Comparison of ENCODE assay signal across 1 cellular context in genomic region chr13:51643882-51644281, GRCh38.
TF ChIP-seq lines count a peak whose summit lies in the region.

No MANE protein-coding gene starts in this region.

TF ChIP-seq in WTC11, 78 proteins besides CTCF, POLR2A, EP300 and RAD21 (continued from another document):
- TF ChIP-seq, protein P1, sequence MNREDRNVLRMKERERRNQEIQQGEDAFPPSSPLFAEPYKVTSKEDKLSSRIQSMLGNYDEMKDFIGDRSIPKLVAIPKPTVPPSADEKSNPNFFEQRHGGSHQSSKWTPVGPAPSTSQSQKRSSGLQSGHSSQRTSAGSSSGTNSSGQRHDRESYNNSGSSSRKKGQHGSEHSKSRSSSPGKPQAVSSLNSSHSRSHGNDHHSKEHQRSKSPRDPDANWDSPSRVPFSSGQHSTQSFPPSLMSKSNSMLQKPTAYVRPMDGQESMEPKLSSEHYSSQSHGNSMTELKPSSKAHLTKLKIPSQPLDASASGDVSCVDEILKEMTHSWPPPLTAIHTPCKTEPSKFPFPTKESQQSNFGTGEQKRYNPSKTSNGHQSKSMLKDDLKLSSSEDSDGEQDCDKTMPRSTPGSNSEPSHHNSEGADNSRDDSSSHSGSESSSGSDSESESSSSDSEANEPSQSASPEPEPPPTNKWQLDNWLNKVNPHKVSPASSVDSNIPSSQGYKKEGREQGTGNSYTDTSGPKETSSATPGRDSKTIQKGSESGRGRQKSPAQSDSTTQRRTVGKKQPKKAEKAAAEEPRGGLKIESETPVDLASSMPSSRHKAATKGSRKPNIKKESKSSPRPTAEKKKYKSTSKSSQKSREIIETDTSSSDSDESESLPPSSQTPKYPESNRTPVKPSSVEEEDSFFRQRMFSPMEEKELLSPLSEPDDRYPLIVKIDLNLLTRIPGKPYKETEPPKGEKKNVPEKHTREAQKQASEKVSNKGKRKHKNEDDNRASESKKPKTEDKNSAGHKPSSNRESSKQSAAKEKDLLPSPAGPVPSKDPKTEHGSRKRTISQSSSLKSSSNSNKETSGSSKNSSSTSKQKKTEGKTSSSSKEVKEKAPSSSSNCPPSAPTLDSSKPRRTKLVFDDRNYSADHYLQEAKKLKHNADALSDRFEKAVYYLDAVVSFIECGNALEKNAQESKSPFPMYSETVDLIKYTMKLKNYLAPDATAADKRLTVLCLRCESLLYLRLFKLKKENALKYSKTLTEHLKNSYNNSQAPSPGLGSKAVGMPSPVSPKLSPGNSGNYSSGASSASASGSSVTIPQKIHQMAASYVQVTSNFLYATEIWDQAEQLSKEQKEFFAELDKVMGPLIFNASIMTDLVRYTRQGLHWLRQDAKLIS (CRISPR knock-in tag; IDR thresholded peaks at IDR 0.05; ENCODE audit: borderline replicate concordance), result no peak
- TF ChIP-seq JUN (CRISPR knock-in tag; IDR thresholded peaks at IDR 0.05), result no peak
- no peak for TF ChIP-seq TEAD4 (CRISPR knock-in tag; IDR thresholded peaks at IDR 0.05)
- TF ChIP-seq CBFB (CRISPR knock-in tag; IDR thresholded peaks at IDR 0.05; ENCODE audit: low read depth), result no peak
- no peak for TF ChIP-seq IRF1 (CRISPR knock-in tag; IDR thresholded peaks at IDR 0.05)
- no peak for TF ChIP-seq CREB1 (CRISPR knock-in tag; IDR thresholded peaks at IDR 0.05)
- TF ChIP-seq, protein P2, sequence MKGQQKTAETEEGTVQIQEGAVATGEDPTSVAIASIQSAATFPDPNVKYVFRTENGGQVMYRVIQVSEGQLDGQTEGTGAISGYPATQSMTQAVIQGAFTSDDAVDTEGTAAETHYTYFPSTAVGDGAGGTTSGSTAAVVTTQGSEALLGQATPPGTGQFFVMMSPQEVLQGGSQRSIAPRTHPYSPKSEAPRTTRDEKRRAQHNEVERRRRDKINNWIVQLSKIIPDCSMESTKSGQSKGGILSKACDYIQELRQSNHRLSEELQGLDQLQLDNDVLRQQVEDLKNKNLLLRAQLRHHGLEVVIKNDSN (CRISPR knock-in tag; IDR thresholded peaks at IDR 0.05), result no peak
- TF ChIP-seq TEAD1 (CRISPR knock-in tag; IDR thresholded peaks at IDR 0.05), result no peak
- TF ChIP-seq ZNF423 (CRISPR knock-in tag; IDR thresholded peaks at IDR 0.05), result no peak
- TF ChIP-seq ZNF281 (CRISPR knock-in tag; IDR thresholded peaks at IDR 0.05), result no peak
TF ChIP-seq in WTC11: peak in this region for 0.
